Comparison of ENCODE assay signal across 12 cellular contexts in the genomic region with DNA sequence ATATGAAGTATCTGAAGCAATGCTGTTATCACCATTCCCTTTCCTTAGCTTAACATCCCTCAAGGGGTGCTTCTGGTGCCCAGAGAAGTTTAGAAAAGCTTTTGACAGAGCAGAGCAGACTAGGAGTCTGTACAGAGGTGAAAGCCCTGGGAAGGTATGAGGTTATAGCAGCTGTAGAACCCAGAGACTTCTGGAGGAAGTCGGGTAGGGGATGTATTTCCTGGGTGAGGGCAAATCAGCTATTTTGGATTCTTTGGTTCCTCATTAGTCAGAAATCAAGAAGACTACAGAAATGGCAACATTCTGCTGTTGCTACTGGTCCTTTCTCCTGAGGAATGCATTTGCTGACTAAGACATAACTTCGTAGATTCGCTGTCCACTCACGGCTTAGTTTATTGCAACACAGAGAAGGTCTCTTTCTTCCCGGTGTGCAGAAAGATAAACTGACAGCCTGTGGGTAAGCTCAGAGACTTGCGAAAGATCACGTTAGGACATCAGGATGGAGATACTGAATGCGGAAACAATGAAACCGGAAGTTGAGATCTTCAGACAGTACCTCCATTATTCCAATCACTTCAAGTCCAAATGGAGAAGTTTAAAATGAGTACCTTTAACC. TPM values are rescaled to one million over a fixed set of nuclear protein-coding genes. Genes with fewer than 3 reads are reported as not detected.
DNase-seq lines count a peak whose midpoint lies in the region; ATAC-seq and TF ChIP-seq lines count a peak whose summit lies in the region.
"Had no signal": no experiment of that assay in that cellular context is flagged by ENCODE, and none has a peak within 500 bp of the region (broad histone marks: within the 10 kb centered on the region; RNA-seq: fewer than 3 reads in every experiment).

No MANE protein-coding gene starts in this region.

- no peak overlapping the region for H3K4me3 ChIP-seq in CD8-positive, alpha-beta T cell (ENCODE audit: low read depth, low read length)
- no peak overlapping the region for H3K4me3 ChIP-seq in GM23248

- H3K27ac ChIP-seq in CD8-positive, alpha-beta T cell (ENCODE audit: low read depth, low read length), result no peak overlapping the region
- peak overlapping the region; percentile 80 for H3K27ac ChIP-seq in caudate nucleus (ENCODE audit: low read depth, low read length)
- H3K27ac ChIP-seq in GM23248, result no peak overlapping the region

- H2AFZ ChIP-seq in GM23248, result no peak overlapping the region

- no peak for TF ChIP-seq CTCF in CD8-positive, alpha-beta T cell (IDR thresholded peaks at IDR 0.05)
- no peak for TF ChIP-seq CTCF in mesothelial cell of epicardium (IDR thresholded peaks at IDR 0.05; ENCODE audit: unreplicated experiment)

- DNase-seq in CD8-positive, alpha-beta T cell, result no peak
- DNase-seq in MV-4-11 (lab: John Stamatoyannopoulos, UW), result peak; percentile 99
- no peak for DNase-seq in caudate nucleus (lab: John Stamatoyannopoulos, UW)
- no peak for DNase-seq in mesothelial cell of epicardium (ENCODE audit: low spot score in 2 of 2, unreplicated experiment in 2 of 2)
- DNase-seq in H4 (ENCODE audit: low spot score), result no peak
- DNase-seq in GM23248, result no peak
- DNase-seq in foreskin melanocyte, result no peak
- DNase-seq in T-helper 2 cell treated with Interferon-gamma antibody and Interleukin-4, amounts not matched to agents 5 μg/mL and 100 μg/mL, for 36 hours (ENCODE audit: low spot score), result no peak
- DNase-seq: DND-41; effector CD8-positive, alpha-beta T cell; stimulated activated CD4-positive, alpha-beta T cell treated with anti-CD3 and anti-CD28 coated beads, Interleukin-1b, Interleukin-23, amount 100 ng/mL, for 48 hours had no signal

- no peaks in the 10 kb centered on the region for H3K9me3 Mint-ChIP-seq in CD8-positive, alpha-beta T cell
- H3K9me3 Mint-ChIP-seq in mesothelial cell of epicardium, result no peaks in the 10 kb centered on the region
- H3K9me3 Mint-ChIP-seq in T-helper 2 cell treated with Interferon-gamma antibody and Interleukin-4, amounts not matched to agents 5 μg/mL and 100 μg/mL, for 36 hours, result no peaks in the 10 kb centered on the region

- H3K27ac Mint-ChIP-seq in CD8-positive, alpha-beta T cell, result peak overlapping the region; percentile 66
- peak overlapping the region; percentile 30 for H3K27ac Mint-ChIP-seq in mesothelial cell of epicardium
- no peak overlapping the region for H3K27ac Mint-ChIP-seq in T-helper 2 cell treated with Interferon-gamma antibody and Interleukin-4, amounts not matched to agents 5 μg/mL and 100 μg/mL, for 36 hours

- H3K9me3 ChIP-seq in CD8-positive, alpha-beta T cell (ENCODE audit: low read length), result no peaks in the 10 kb centered on the region
- H3K9me3 ChIP-seq in GM23248 (ENCODE audit: low read depth), result no peaks in the 10 kb centered on the region

- H3K4me1 Mint-ChIP-seq in CD8-positive, alpha-beta T cell (ENCODE audit: low read depth), result peaks cover 37% of the 10 kb centered on the region
- H3K4me1 Mint-ChIP-seq in mesothelial cell of epicardium, result peaks cover 55% of the 10 kb centered on the region
- peaks cover 36% of the 10 kb centered on the region for H3K4me1 Mint-ChIP-seq in T-helper 2 cell treated with Interferon-gamma antibody and Interleukin-4, amounts not matched to agents 5 μg/mL and 100 μg/mL, for 36 hours (ENCODE audit: low read depth)

- in situ Hi-C loops in GM23248 (cut with MboI), result no loop called here

- H3K27me3 Mint-ChIP-seq in CD8-positive, alpha-beta T cell (ENCODE audit: low read depth), result no peaks in the 10 kb centered on the region
- no peaks in the 10 kb centered on the region for H3K27me3 Mint-ChIP-seq in mesothelial cell of epicardium (ENCODE audit: low read depth)
- no peaks in the 10 kb centered on the region for H3K27me3 Mint-ChIP-seq in T-helper 2 cell treated with Interferon-gamma antibody and Interleukin-4, amounts not matched to agents 5 μg/mL and 100 μg/mL, for 36 hours (ENCODE audit: low read depth)

- no peaks in the 10 kb centered on the region for H3K79me2 ChIP-seq in GM23248 (ENCODE audit: insufficient read depth)

- WGBS in GM23248 (ENCODE audit: low coverage in 1 of 2, low lambda C conversion rate in 2 of 2, missing lambda C conversion rate in 2 of 2), 2 experiments, result 87 to 88% methylated on average over 9 of the region's 9 CpGs

- H3K9ac ChIP-seq in GM23248, result no peak overlapping the region

- H3K36me3 Mint-ChIP-seq in CD8-positive, alpha-beta T cell, result no peaks in the 10 kb centered on the region
- no peaks in the 10 kb centered on the region for H3K36me3 Mint-ChIP-seq in mesothelial cell of epicardium
- no peaks in the 10 kb centered on the region for H3K36me3 Mint-ChIP-seq in T-helper 2 cell treated with Interferon-gamma antibody and Interleukin-4, amounts not matched to agents 5 μg/mL and 100 μg/mL, for 36 hours (ENCODE audit: low read depth)

- H3K27me3 ChIP-seq in CD8-positive, alpha-beta T cell (ENCODE audit: insufficient read depth, low read length), result no peaks in the 10 kb centered on the region
- H3K27me3 ChIP-seq in GM23248 (replicated peaks; ENCODE audit: insufficient read depth), result no peaks in the 10 kb centered on the region

- H3F3A ChIP-seq in GM23248 (ENCODE audit: insufficient read depth), result no peaks in the 10 kb centered on the region

- ATAC-seq in CD8-positive, alpha-beta T cell, result no peak
- ATAC-seq: Panc1 had no signal

- POLR2A ChIA-PET in CD8-positive, alpha-beta T cell (lab: Charles Lee), result interaction anchor here (0.6 to 5.8 kb wide), 3 partner anchors 11 to 99 kb away, joined by 3 to 50 read pairs (median 4); a partner anchor contains a TSS

- H3K4me2 ChIP-seq in GM23248 (ENCODE audit: unreplicated experiment), result no peak overlapping the region

- CTCF ChIA-PET in CD8-positive, alpha-beta T cell (lab: Charles Lee), result interaction anchor here (1.1 to 3.5 kb wide), 3 partner anchors 25 to 449 kb away, joined by 3 to 15 read pairs (median 10); a partner anchor contains a TSS

- no peaks in the 10 kb centered on the region for H3K9me2 ChIP-seq in GM23248 (ENCODE audit: insufficient read depth)

- intact Hi-C loops in CD8-positive, alpha-beta T cell (cut with DNase I, micrococcal nuclease), result no loop called here

- H3K36me3 ChIP-seq in CD8-positive, alpha-beta T cell (ENCODE audit: insufficient read depth, low read length), result no peaks in the 10 kb centered on the region
- no peaks in the 10 kb centered on the region for H3K36me3 ChIP-seq in GM23248 (ENCODE audit: low read depth)

- peaks cover 32% of the 10 kb centered on the region for H3K4me1 ChIP-seq in CD8-positive, alpha-beta T cell (ENCODE audit: insufficient read depth, low read length)
- peaks cover 8% of the 10 kb centered on the region; the same call in 1 of the 2 replicates for H3K4me1 ChIP-seq in GM23248 (ENCODE audit: insufficient read depth)

- no peaks in the 10 kb centered on the region for H4K20me1 ChIP-seq in GM23248 (ENCODE audit: insufficient read depth)

- no peak overlapping the region for H3K4me3 Mint-ChIP-seq in CD8-positive, alpha-beta T cell
- no peak overlapping the region for H3K4me3 Mint-ChIP-seq in mesothelial cell of epicardium
- H3K4me3 Mint-ChIP-seq in T-helper 2 cell treated with Interferon-gamma antibody and Interleukin-4, amounts not matched to agents 5 μg/mL and 100 μg/mL, for 36 hours, result no peak overlapping the region

RNA-seq across cellular contexts. Expression of a gene that starts 25.3 kb away (rescaled TPM):
- total RNA-seq in CD8-positive, alpha-beta T cell, result 10 to 100 TPM; 30.9 to 31.5 TPM
- 118 to 130 TPM (median 123 TPM) in 3 replicates for total RNA-seq in mesothelial cell of epicardium
- 6.2 and 10.6 TPM in 2 replicates for total RNA-seq in H4 (2014; rRNA removed; shearing (Covaris generic))
- 19.2 TPM in 2 replicates for total RNA-seq in GM23248 (2014; rRNA removed; shearing (Covaris generic))
- 2.8 and 2.9 TPM in 2 replicates for polyA plus RNA-seq in GM23248 (2016; fragmentation: Nextera tagmentation; extraction: Ambion mirVana)
